18 cellular contexts compared by ENCODE assay signal in genomic region chr6:35613762-35614161, GRCh38.
DNase-seq lines count a peak whose midpoint lies in the region; ATAC-seq and TF ChIP-seq lines count a peak whose summit lies in the region.
"Had no signal": no experiment of that assay in that cellular context is flagged by ENCODE, and none has a peak within 500 bp of the region (broad histone marks: within the 10 kb centered on the region; RNA-seq: fewer than 3 reads in every experiment).

No MANE protein-coding gene starts in this region.

- peak in 1 of 3 donors; percentile 35 for TF ChIP-seq POLR2A in spleen (IDR thresholded peaks at IDR 0.05)

- peak overlapping the region; percentile 13 to 34 for H3K4me3 Mint-ChIP-seq in activated T-cell treated with anti-CD3 and anti-CD28 coated beads, Interleukin-2, amount 50 U/mL, for 72 hours
- H3K4me3 Mint-ChIP-seq in CD8-positive, alpha-beta T cell: no peak overlapping the region
- H3K4me3 Mint-ChIP-seq in activated naive CD8-positive, alpha-beta T cell treated with anti-CD3 and anti-CD28 coated beads for 36 hours: no peak overlapping the region

- CTCF ChIA-PET in CD8-positive, alpha-beta T cell (lab: Charles Lee): interaction anchor here (1.3 kb wide), 1 partner anchor 11 kb away, joined by 7 read pairs; no protein-coding TSS in a partner anchor

- intact Hi-C loops in CD8-positive, alpha-beta T cell (cut with DNase I, micrococcal nuclease): no loop called here
- intact Hi-C loops in spleen (cut with DNase I; ENCODE audit: low total_unique reads): no loop called here
- intact Hi-C loops in aorta (cut with DNase I): no loop called here

- no peaks in the 10 kb centered on the region for H3K27me3 Mint-ChIP-seq in activated T-cell treated with anti-CD3 and anti-CD28 coated beads, Interleukin-2, amount 50 U/mL, for 72 hours (ENCODE audit: low read depth)
- no peaks in the 10 kb centered on the region for H3K27me3 Mint-ChIP-seq in CD8-positive, alpha-beta T cell (ENCODE audit: low read depth)
- no peaks in the 10 kb centered on the region for H3K27me3 Mint-ChIP-seq in activated naive CD8-positive, alpha-beta T cell treated with anti-CD3 and anti-CD28 coated beads for 36 hours

- no peak for DNase-seq in activated T-cell treated with anti-CD3 and anti-CD28 coated beads, Interleukin-2, amount 50 U/mL, for 72 hours
- no peak for DNase-seq in activated T-cell treated with anti-CD3 and anti-CD28 coated beads, Interleukin-2, amount 50 U/mL, for 48 hours
- DNase-seq in CD8-positive, alpha-beta T cell: no peak
- DNase-seq in activated naive CD8-positive, alpha-beta T cell treated with anti-CD3 and anti-CD28 coated beads for 36 hours: no peak
- DNase-seq in spleen (no peak), aorta (no peak), NCI-H1092 (lab: John Stamatoyannopoulos, UW) (no peak)
- DNase-seq: AML-193, DMS153, EL, MG63, NCI-H1105, NCI-H187, NCI-H446 treated with DMSO at 0.1 percent for 48 hours, NCI-H774 had no signal

- TF ChIP-seq CTCF in CD8-positive, alpha-beta T cell (IDR thresholded peaks at IDR 0.05): no peak
- TF ChIP-seq CTCF in spleen (IDR thresholded peaks at IDR 0.05 in 8 of 11, conservative IDR thresholded peaks at IDR 0.05 in 3 of 11): no peak

- H3K4me1 Mint-ChIP-seq in activated T-cell treated with anti-CD3 and anti-CD28 coated beads, Interleukin-2, amount 50 U/mL, for 72 hours (ENCODE audit: low read depth): peaks cover 64% of the 10 kb centered on the region
- peaks cover 78% of the 10 kb centered on the region for H3K4me1 Mint-ChIP-seq in CD8-positive, alpha-beta T cell (ENCODE audit: low read depth)
- peaks cover 74% of the 10 kb centered on the region for H3K4me1 Mint-ChIP-seq in activated naive CD8-positive, alpha-beta T cell treated with anti-CD3 and anti-CD28 coated beads for 36 hours

- H3K9me3 Mint-ChIP-seq in activated T-cell treated with anti-CD3 and anti-CD28 coated beads, Interleukin-2, amount 50 U/mL, for 72 hours: peaks cover 2 to 5% of the 10 kb centered on the region in 2 donors
- H3K9me3 Mint-ChIP-seq in CD8-positive, alpha-beta T cell: no peaks in the 10 kb centered on the region
- peaks cover 12% of the 10 kb centered on the region for H3K9me3 Mint-ChIP-seq in activated naive CD8-positive, alpha-beta T cell treated with anti-CD3 and anti-CD28 coated beads for 36 hours

- WGBS in spleen, 5 donors: 84 to 93% (median 90%) methylated on average over 1 of the region's 1 CpG
- WGBS in aorta, 2 donors: 57 to 74% methylated on average over 1 of the region's 1 CpG

- H3K9me3 ChIP-seq in CD8-positive, alpha-beta T cell (ENCODE audit: low read length): no peaks in the 10 kb centered on the region
- H3K9me3 ChIP-seq in spleen: no peaks in the 10 kb centered on the region
- no peaks in the 10 kb centered on the region for H3K9me3 ChIP-seq in aorta (ENCODE audit: control insufficient read depth, low read length)
- H3K9me3 ChIP-seq: MG63 had no signal

- peak overlapping the region; percentile 83 for H3K27ac Mint-ChIP-seq in activated T-cell treated with anti-CD3 and anti-CD28 coated beads, Interleukin-2, amount 50 U/mL, for 72 hours
- H3K27ac Mint-ChIP-seq in CD8-positive, alpha-beta T cell: peak overlapping the region; percentile 87
- H3K27ac Mint-ChIP-seq in activated naive CD8-positive, alpha-beta T cell treated with anti-CD3 and anti-CD28 coated beads for 36 hours: peak overlapping the region; percentile 80

- H3K27me3 ChIP-seq in CD8-positive, alpha-beta T cell (ENCODE audit: insufficient read depth, low read length): no peaks in the 10 kb centered on the region
- H3K27me3 ChIP-seq in spleen (replicated peaks in 1 of 7) (no peaks in the 10 kb centered on the region), aorta (ENCODE audit: control insufficient read depth in 1 of 2, insufficient read depth in 2 of 2, low read length in 1 of 2) (no peaks in the 10 kb centered on the region)
- H3K27me3 ChIP-seq: MG63 had no signal

- ATAC-seq in activated T-cell treated with anti-CD3 and anti-CD28 coated beads, Interleukin-2, amount 50 U/mL, for 72 hours (replicated peaks in 1 of 2): no peak
- no peak for ATAC-seq in CD8-positive, alpha-beta T cell
- no peak for ATAC-seq in aorta (ENCODE audit: low FRiP score)
- ATAC-seq in HG02571 (IDR thresholded peaks at IDR 0.05; ENCODE audit: unreplicated experiment): no peak
- ATAC-seq: Right ventricle myocardium inferior had no signal

- peaks cover 22% of the 10 kb centered on the region for H3K36me3 ChIP-seq in CD8-positive, alpha-beta T cell (ENCODE audit: insufficient read depth, low read length)
- peaks cover 0 to 100% (median 39%) of the 10 kb centered on the region in 6 donors for H3K36me3 ChIP-seq in spleen
- H3K36me3 ChIP-seq in aorta (ENCODE audit: control insufficient read depth in 1 of 2, insufficient read depth in 2 of 2, low read length in 1 of 2): peaks cover 5 to 6% of the 10 kb centered on the region in 2 donors
- H3K36me3 ChIP-seq: MG63 had no signal

- peaks cover 62% of the 10 kb centered on the region for H3K4me1 ChIP-seq in CD8-positive, alpha-beta T cell (ENCODE audit: insufficient read depth, low read length)
- H3K4me1 ChIP-seq in spleen: peaks cover 2 to 96% (median 42%) of the 10 kb centered on the region in 6 donors
- no peaks in the 10 kb centered on the region for H3K4me1 ChIP-seq in aorta (ENCODE audit: control insufficient read depth in 1 of 2, insufficient read depth in 2 of 2, low read length in 2 of 2)

- POLR2A ChIA-PET in CD8-positive, alpha-beta T cell (lab: Charles Lee): interaction anchor here (0.9 kb wide), 2 partner anchors 9 to 13 kb away, joined by 5 read pairs; no protein-coding TSS in a partner anchor

- peaks cover 23 to 56% of the 10 kb centered on the region in 2 donors for H3K36me3 Mint-ChIP-seq in activated T-cell treated with anti-CD3 and anti-CD28 coated beads, Interleukin-2, amount 50 U/mL, for 72 hours (ENCODE audit: insufficient read depth in 2 of 2)
- peaks cover 83% of the 10 kb centered on the region for H3K36me3 Mint-ChIP-seq in CD8-positive, alpha-beta T cell
- H3K36me3 Mint-ChIP-seq in activated naive CD8-positive, alpha-beta T cell treated with anti-CD3 and anti-CD28 coated beads for 36 hours: peaks cover 73% of the 10 kb centered on the region

- H3K27ac ChIP-seq in CD8-positive, alpha-beta T cell (ENCODE audit: low read depth, low read length): no peak overlapping the region
- H3K27ac ChIP-seq in spleen: peak overlapping the region in 5 of 8 donors; percentile 68 to 96 (median 85)
- H3K27ac ChIP-seq in aorta (ENCODE audit: low read depth in 1 of 2, low read length in 2 of 2): no peak overlapping the region
- H3K27ac ChIP-seq: KMS-11 had no signal

- H3K4me3 ChIP-seq in CD8-positive, alpha-beta T cell (ENCODE audit: low read depth, low read length): no peak overlapping the region
- H3K4me3 ChIP-seq in spleen (no peak overlapping the region), aorta (ENCODE audit: low read length in 2 of 2) (no peak overlapping the region)
- H3K4me3 ChIP-seq: MG63 had no signal

Comparison
In these comparisons a context has a peak if more than half of its experiments do, and no peak if none do; other contexts are left out.
1. H3K4me3 Mint-ChIP-seq: peak in activated T-cell treated with anti-CD3 and anti-CD28 coated beads, Interleukin-2, amount 50 U/mL, for 72 hours (2 of 2); none in CD8-positive, alpha-beta T cell (single experiment) and activated naive CD8-positive, alpha-beta T cell treated with anti-CD3 and anti-CD28 coated beads for 36 hours (single experiment).
2. H3K27ac ChIP-seq: peak in spleen (5 of 8); none in CD8-positive, alpha-beta T cell (single experiment) and aorta (0 of 2).
3. Peak in every context shown above with its lines, with median percentiles within 50 percentile points of each other: H3K27ac Mint-ChIP-seq.